25 cellular contexts compared by ENCODE assay signal in the genomic region with DNA sequence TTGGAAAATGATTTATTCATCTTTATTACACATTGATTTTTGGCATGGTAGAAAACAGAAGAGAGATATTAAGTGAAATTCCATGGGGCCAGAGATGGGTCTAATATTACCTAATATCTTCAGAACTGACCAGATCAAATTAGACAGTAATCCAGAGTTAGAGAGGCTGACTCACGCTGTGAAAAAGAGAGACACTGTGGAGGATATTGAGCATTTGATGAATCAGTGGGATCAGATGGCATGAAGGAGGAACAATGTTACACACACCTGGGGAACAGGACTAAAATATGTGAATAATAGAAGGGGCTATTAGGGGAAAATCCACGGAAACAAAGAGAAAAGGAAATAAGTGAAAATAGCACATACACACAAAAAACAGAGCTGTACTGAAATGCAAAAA.
A peak's percentile ranks its signal among the peaks of the same experiment; 100 is the strongest.
DNase-seq lines count a peak whose midpoint lies in the region; ATAC-seq and TF ChIP-seq lines count a peak whose summit lies in the region.
"Had no signal": no experiment of that assay in that cellular context is flagged by ENCODE, and none has a peak within 500 bp of the region (broad histone marks: within the 10 kb centered on the region; RNA-seq: fewer than 3 reads in every experiment).

No MANE protein-coding gene starts in this region.

- no peak for TF ChIP-seq POLR2A in tibial nerve (IDR thresholded peaks at IDR 0.05)

- H3K27ac ChIP-seq in ACC112 (ENCODE audit: low read depth, low read length) (peak overlapping the region; percentile 7; the same call in 1 of the 2 replicates), mammary epithelial cell (ENCODE audit: insufficient read depth, low read depth, low read length) (no peak overlapping the region), tibial nerve (no peak overlapping the region)
- H3K27ac ChIP-seq: adrenal gland, coronary artery, right lobe of liver, WERI-Rb-1 had no signal

- H3K4me2 ChIP-seq in mammary epithelial cell (ENCODE audit: insufficient read depth, low read depth, low read length) = no peak overlapping the region

- no peak for TF ChIP-seq EP300 in tibial nerve (IDR thresholded peaks at IDR 0.05)

- 69% methylated on average over 2 of the region's 2 CpGs for WGBS in mammary epithelial cell (ENCODE audit: low coverage, missing lambda C conversion rate)
- 43 to 59% methylated on average over 2 of the region's 2 CpGs for WGBS in tibial nerve, 2 donors

- no peaks in the 10 kb centered on the region for H3K79me2 ChIP-seq in ACC112 (ENCODE audit: control insufficient read depth, insufficient read depth, low read length, unreplicated experiment)
- H3K79me2 ChIP-seq in mammary epithelial cell (ENCODE audit: insufficient read depth, low read length) = no peaks in the 10 kb centered on the region

- peak; percentile 16 for DNase-seq in HS-5 (ENCODE audit: low read depth)
- peak; percentile 48 for DNase-seq in mammary epithelial cell
- peak; percentile 33 for DNase-seq in kidney tubule cell (ENCODE audit: low spot score)
- no peak for DNase-seq in activated CD8-positive, alpha-beta memory T cell treated with anti-CD3 and anti-CD28 coated beads, Interleukin-2, amount 50 U/mL, for 4 hours
- no peak for DNase-seq in activated T-cell treated with anti-CD3 and anti-CD28 coated beads, Interleukin-2, amount 50 U/mL, for 1 hour
- DNase-seq in tibial nerve (ENCODE audit: low spot score in 2 of 2) = no peak
- DNase-seq: 8988T; activated CD4-positive, alpha-beta T cell treated with anti-CD3 and anti-CD28 coated beads, Interleukin-2, amount 10 ng/mL, durations not matched to agents 24 days and 14 days; activated naive CD4-positive, alpha-beta T cell treated with Interleukin-2 at 50 U/mL for 16 hours; activated T-cell treated with anti-CD3 and anti-CD28 coated beads, Interleukin-2, amount 50 U/mL, for 48 hours; adrenal gland; CD4-positive, alpha-beta T cell; NCI-H2029 treated with DMSO at 0.1 percent for 48 hours; NCI-H2227 treated with DMSO at 0.1 percent for 48 hours; NCI-H526 treated with DMSO at 0.1 percent for 48 hours; right lobe of liver; SIG-M5; stimulated activated CD4-positive, alpha-beta T cell treated with anti-CD3 and anti-CD28 coated beads, Interleukin-4, amount 100 ng/mL, for 24 hours; substantia nigra; WERI-Rb-1 had no signal

- H3K4me1 ChIP-seq in ACC112 (ENCODE audit: control insufficient read depth, insufficient read depth, low read length, unreplicated experiment) (peaks cover 15% of the 10 kb centered on the region), mammary epithelial cell (ENCODE audit: insufficient read depth, low read length) (no peaks in the 10 kb centered on the region), tibial nerve (no peaks in the 10 kb centered on the region)
- H3K4me1 ChIP-seq: adrenal gland, right lobe of liver had no signal

- no peak for TF ChIP-seq CTCF in mammary epithelial cell (conservative IDR thresholded peaks at IDR 0.05 in 1 of 2, IDR thresholded peaks at IDR 0.05 in 1 of 2; ENCODE audit: extremely low read depth in 1 of 2, insufficient read depth in 1 of 2, low read depth in 1 of 2, low read length in 2 of 2)
- TF ChIP-seq CTCF in tibial nerve (IDR thresholded peaks at IDR 0.05) = no peak

- H3K4me3 ChIP-seq in ACC112 (ENCODE audit: low read depth, low read length) (no peak overlapping the region), mammary epithelial cell (replicated peaks in 1 of 3; ENCODE audit: insufficient read depth in 1 of 3, low read depth in 2 of 3, low read length in 3 of 3) (no peak overlapping the region), tibial nerve (no peak overlapping the region)
- H3K4me3 ChIP-seq: adrenal gland, coronary artery, right lobe of liver had no signal

- ATAC-seq in HG03432 (IDR thresholded peaks at IDR 0.05; ENCODE audit: unreplicated experiment) = no peak
- ATAC-seq: Panc1; right lobe of liver; stimulated activated effector memory CD8-positive, alpha-beta T cell treated with anti-CD3 and anti-CD28 coated beads, Interleukin-12 subunit alpha, Interleukin-12 subunit beta, amount 100 ng/mL, for 72 hours had no signal

- no TSS peak for BruUV-seq in mammary epithelial cell (replicated peaks; lab: Mats Ljungman, UMichigan)

- H3K27me3 ChIP-seq in ACC112 (ENCODE audit: insufficient read depth, low read length) (no peaks in the 10 kb centered on the region), mammary epithelial cell (ENCODE audit: insufficient read depth, low read length) (peaks cover 5% of the 10 kb centered on the region), tibial nerve (no peaks in the 10 kb centered on the region)
- H3K27me3 ChIP-seq: adrenal gland, right lobe of liver had no signal

- intact Hi-C loops in mammary epithelial cell (cut with micrococcal nuclease) = no loop called here

- in situ Hi-C loops in mammary epithelial cell (cut with MboI; ENCODE audit: low sequenced_read_pairs in 2 of 2) = no loop called here

- no peaks in the 10 kb centered on the region for H4K20me1 ChIP-seq in mammary epithelial cell (ENCODE audit: insufficient read depth, low read length)

- dilution Hi-C loops in mammary epithelial cell (cut with HindIII; ENCODE audit: low sequenced_read_pairs) = no loop called here

- H2AFZ ChIP-seq in ACC112 (ENCODE audit: low read length, unreplicated experiment) = no peak overlapping the region
- no peak overlapping the region for H2AFZ ChIP-seq in mammary epithelial cell (ENCODE audit: low read depth, low read length)

- H3K36me3 ChIP-seq in ACC112 (ENCODE audit: insufficient read depth, low read length) = no peaks in the 10 kb centered on the region
- H3K36me3 ChIP-seq in mammary epithelial cell (ENCODE audit: insufficient read depth, low read length) = no peaks in the 10 kb centered on the region
- H3K36me3 ChIP-seq in tibial nerve = no peaks in the 10 kb centered on the region
- H3K36me3 ChIP-seq: adrenal gland, right lobe of liver, WERI-Rb-1 had no signal

- CTCF ChIA-PET in mammary epithelial cell (lab: Charles Lee; ENCODE audit: low non-redundant PET) = no interaction called here

- no peak overlapping the region for H3K9ac ChIP-seq in mammary epithelial cell (ENCODE audit: insufficient read depth, low read length)

- H3K9me3 ChIP-seq in mammary epithelial cell (replicated peaks; ENCODE audit: insufficient read depth, low read length) (no peaks in the 10 kb centered on the region), tibial nerve (no peaks in the 10 kb centered on the region)
- H3K9me3 ChIP-seq: adrenal gland, right lobe of liver had no signal

Comparison
In these comparisons a context has a peak if more than half of its experiments do, and no peak if none do; other contexts are left out.
1. DNase-seq: peak in HS-5 (single experiment), mammary epithelial cell (single experiment) and kidney tubule cell (single experiment); none in activated CD8-positive, alpha-beta memory T cell treated with anti-CD3 and anti-CD28 coated beads, Interleukin-2, amount 50 U/mL, for 4 hours (single experiment), activated T-cell treated with anti-CD3 and anti-CD28 coated beads, Interleukin-2, amount 50 U/mL, for 1 hour (single experiment) and tibial nerve (0 of 2).